ENCODE assay signal across 8 cellular contexts in the genomic region with DNA sequence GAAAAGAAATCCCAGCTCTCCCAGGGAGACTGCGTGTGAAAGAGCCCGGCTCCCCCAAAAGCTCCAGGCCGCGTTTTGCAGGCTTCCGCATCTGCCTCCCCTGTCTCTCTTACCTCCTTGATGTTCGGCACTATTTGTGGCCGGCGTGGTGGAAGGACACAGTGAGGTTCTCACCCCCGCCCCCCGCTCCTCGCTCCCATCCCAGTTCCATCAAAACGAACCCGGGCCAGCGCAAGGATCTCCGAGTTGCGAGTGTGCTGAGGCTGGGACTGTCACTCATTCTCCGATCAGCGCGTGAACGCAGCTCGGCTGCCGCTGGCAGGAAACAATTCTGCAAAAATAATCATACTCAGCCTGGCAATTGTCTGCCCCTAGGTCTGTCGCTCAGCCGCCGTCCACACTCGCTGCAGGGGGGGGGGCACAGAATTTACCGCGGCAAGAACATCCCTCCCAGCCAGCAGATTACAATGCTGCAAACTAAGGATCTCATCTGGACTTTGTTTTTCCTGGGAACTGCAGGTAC. TPM values are rescaled to one million over a fixed set of nuclear protein-coding genes. Genes with fewer than 3 reads are reported as not detected.
DNase-seq lines count a peak whose midpoint lies in the region; ATAC-seq, FAIRE-seq and TF ChIP-seq lines count a peak whose summit lies in the region.

A gene (plus strand): TSS at position 275 of the 523 bp plus-strand sequence.

- peak within 1 kb of the TSS; percentile 5; the same call in 1 of the 2 replicates for H3K4me3 ChIP-seq in LNCaP clone FGC (ENCODE audit: low read depth, low read length)
- H3K4me3 ChIP-seq in cardiac fibroblast (replicated peaks in 1 of 2; ENCODE audit: low read depth in 2 of 2, low read length in 2 of 2), result peak within 1 kb of the TSS; percentile 39 to 56

- peak; percentile 16 for FAIRE-seq in D721Med (lab: Jason Lieb, UNC)
- FAIRE-seq in RCC 7860 (lab: Jason Lieb, UNC), result peak; percentile 35

- TF ChIP-seq CTCF in D721Med (IDR thresholded peaks at IDR 0.05; ENCODE audit: insufficient read depth, missing control alignments) (no peak), LNCaP clone FGC (IDR thresholded peaks at IDR 0.05; ENCODE audit: control insufficient read depth, extremely low read depth, insufficient read depth) (no peak), cardiac fibroblast (IDR thresholded peaks at IDR 0.05; ENCODE audit: low read depth, low read length) (no peak)

- intact Hi-C loops in sciatic nerve (cut with DNase I), result no loop called here

- DNase-seq in D721Med (ENCODE audit: insufficient read length, low spot score) (peak; percentile 23), LNCaP clone FGC (ENCODE audit: low read depth) (peak; percentile 11), RCC 7860 (ENCODE audit: low spot score) (peak; percentile 71), cardiac fibroblast (ENCODE audit: low read depth in 2 of 2) (peak; percentile 34 to 81), iPS-NIHi7 (ENCODE audit: extremely low spot score) (peak; percentile 86), sciatic nerve (ENCODE audit: low spot score) (peak; percentile 73)

- peak; percentile 60 for ATAC-seq in sciatic nerve
- ATAC-seq in HG02852 (IDR thresholded peaks at IDR 0.05; ENCODE audit: unreplicated experiment), result no peak
- no peak for ATAC-seq in GM19324 (IDR thresholded peaks at IDR 0.05; ENCODE audit: low FRiP score, unreplicated experiment)

RNA-seq across cellular contexts. Expression of the gene that starts here (rescaled TPM):
- total RNA-seq in sciatic nerve, result 84.7 TPM

Comparison
In these comparisons a context has a peak if more than half of its experiments do, and no peak if none do; other contexts are left out.
1. DNase-seq: peak in every context shown above with its lines; median percentile 86 in iPS-NIHi7; 73 in sciatic nerve; 71 in RCC 7860; 58 in cardiac fibroblast; 23 in D721Med; 11 in LNCaP clone FGC.